Comparison of ENCODE assay signal across 16 cellular contexts in the genomic region with DNA sequence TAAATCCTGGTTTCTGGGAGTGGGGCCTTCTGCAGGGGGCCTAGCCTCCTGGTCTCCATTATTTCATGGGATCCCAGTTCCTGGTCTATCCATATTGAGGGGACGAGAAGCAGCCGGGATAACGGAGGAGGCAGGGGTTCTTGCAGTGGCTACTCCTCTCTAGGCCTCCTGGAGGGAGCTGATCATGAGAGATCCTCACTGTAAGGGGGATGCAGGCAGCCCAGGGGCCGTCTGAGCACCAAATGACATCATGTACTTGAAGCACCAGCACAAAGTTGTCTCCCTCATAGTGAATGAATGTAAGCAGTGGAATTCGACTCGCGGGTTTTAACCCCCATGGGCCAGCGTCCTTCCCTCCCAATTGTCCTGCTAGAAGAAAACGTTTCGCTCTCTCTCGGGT. TPM values are rescaled to one million over a fixed set of nuclear protein-coding genes. Genes with fewer than 3 reads are reported as not detected.
DNase-seq lines count a peak whose midpoint lies in the region; ATAC-seq and TF ChIP-seq lines count a peak whose summit lies in the region.
"Had no signal": no experiment of that assay in that cellular context is flagged by ENCODE, and none has a peak within 500 bp of the region (broad histone marks: within the 10 kb centered on the region; RNA-seq: fewer than 3 reads in every experiment).

No MANE protein-coding gene starts in this region.

- H3K4me3 ChIP-seq in breast epithelium (no peak overlapping the region), iPS-18a (ENCODE audit: low read length) (peak overlapping the region; percentile 70), vagina (no peak overlapping the region)

- H3K9ac ChIP-seq in iPS-18a (ENCODE audit: low read length), result no peak overlapping the region

- H3K27me3 Mint-ChIP-seq in MCF 10A (ENCODE audit: insufficient read depth, unreplicated experiment), result peaks cover 72% of the 10 kb centered on the region
- peaks cover 33% of the 10 kb centered on the region for H3K27me3 Mint-ChIP-seq in activated B cell treated with CpG ODN at 0.5 μM for 24 hours

- H3K27ac ChIP-seq in breast epithelium, result no peak overlapping the region
- H3K27ac ChIP-seq in iPS-18a (ENCODE audit: low read length), result no peak overlapping the region
- no peak overlapping the region for H3K27ac ChIP-seq in vagina
- H3K27ac ChIP-seq: epithelial cell of prostate, tibial artery had no signal

- H3K9me3 ChIP-seq in breast epithelium, result no peaks in the 10 kb centered on the region
- H3K9me3 ChIP-seq in iPS-18a (ENCODE audit: control insufficient read depth, low read depth, low read length), result no peaks in the 10 kb centered on the region
- no peaks in the 10 kb centered on the region for H3K9me3 ChIP-seq in vagina
- H3K9me3 ChIP-seq: tibial artery had no signal

- H3K4me3 Mint-ChIP-seq in MCF 10A (ENCODE audit: unreplicated experiment), result peak overlapping the region; percentile 22
- peak overlapping the region; percentile 41 for H3K4me3 Mint-ChIP-seq in activated B cell treated with CpG ODN at 0.5 μM for 24 hours

- DNase-seq in MCF 10A (ENCODE audit: unreplicated experiment) (no peak), breast epithelium (ENCODE audit: low spot score in 2 of 2) (no peak), activated B cell treated with CpG ODN at 0.5 μM for 24 hours (no peak), retina (peak; percentile 34), NCI-H1694 treated with DMSO at 0.1 percent for 48 hours (lab: John Stamatoyannopoulos, UW) (no peak), vagina (ENCODE audit: extremely low spot score in 2 of 2) (no peak), NCI-H187 (lab: John Stamatoyannopoulos, UW) (no peak)
- DNase-seq: DMS79; NCI-H2081; NCI-H82; right cardiac atrium; stimulated activated CD4-positive, alpha-beta T cell treated with anti-CD3 and anti-CD28 coated beads, Interleukin-2, amount 100 ng/mL, for 48 hours; T-helper 9 cell had no signal

- peaks cover 0 to 23% of the 10 kb centered on the region in 2 donors for H3K27me3 ChIP-seq in breast epithelium
- peaks cover 52% of the 10 kb centered on the region for H3K27me3 ChIP-seq in iPS-18a (ENCODE audit: control insufficient read depth, insufficient read depth, low read length)
- no peaks in the 10 kb centered on the region for H3K27me3 ChIP-seq in vagina

- POLR2A ChIA-PET in MCF 10A (lab: Yijun Ruan, JAX), result no interaction called here
- POLR2A ChIA-PET in activated B cell treated with CpG ODN at 0.5 μM for 24 hours (lab: Charles Lee), result no interaction called here

- ATAC-seq in activated B cell treated with CpG ODN at 0.5 μM for 24 hours (ENCODE audit: low read depth), result no peak
- ATAC-seq: right cardiac atrium had no signal

- intact Hi-C loops in MCF 10A (cut with micrococcal nuclease), result loop anchor here (10.0 kb wide), 1 partner anchor 418 kb away; the partner anchor contains the start of gene RAMP3
- intact Hi-C loops in breast epithelium (cut with DNase I; ENCODE audit: low total_unique reads), result no loop called here
- intact Hi-C loops in activated B cell treated with CpG ODN at 0.5 μM for 24 hours (cut with micrococcal nuclease), result no loop called here
- intact Hi-C loops in vagina (cut with DNase I), result no loop called here

- H3K36me3 Mint-ChIP-seq in MCF 10A (ENCODE audit: insufficient read depth, unreplicated experiment) (peaks cover 6% of the 10 kb centered on the region), activated B cell treated with CpG ODN at 0.5 μM for 24 hours (ENCODE audit: low read depth) (no peaks in the 10 kb centered on the region)

- H3K4me1 ChIP-seq in breast epithelium (peaks cover 0 to 8% of the 10 kb centered on the region in 2 donors), iPS-18a (ENCODE audit: control insufficient read depth, low read depth, low read length) (peaks cover 4% of the 10 kb centered on the region), vagina (peaks cover 19% of the 10 kb centered on the region)

- no TSS peak for BruUV-seq in MCF 10A (replicated peaks; lab: Mats Ljungman, UMichigan)

- CTCF ChIA-PET in MCF 10A (lab: Yijun Ruan, JAX) (no interaction called here), activated B cell treated with CpG ODN at 0.5 μM for 24 hours (lab: Charles Lee) (no interaction called here)

- TF ChIP-seq CTCF in MCF 10A (IDR thresholded peaks at IDR 0.05; ENCODE audit: unreplicated experiment) (no peak), breast epithelium (IDR thresholded peaks at IDR 0.05) (no peak), activated B cell treated with CpG ODN at 0.5 μM for 24 hours (IDR thresholded peaks at IDR 0.05) (no peak), vagina (IDR thresholded peaks at IDR 0.05) (no peak)

- TF ChIP-seq POLR2A in breast epithelium (IDR thresholded peaks at IDR 0.05), result no peak
- TF ChIP-seq POLR2A in vagina (IDR thresholded peaks at IDR 0.05), result no peak

- H3K36me3 ChIP-seq in breast epithelium (no peaks in the 10 kb centered on the region), iPS-18a (ENCODE audit: control insufficient read depth, low read depth, low read length) (no peaks in the 10 kb centered on the region), vagina (no peaks in the 10 kb centered on the region)
- H3K36me3 ChIP-seq: tibial artery had no signal

- H3K9me3 Mint-ChIP-seq in MCF 10A (ENCODE audit: unreplicated experiment) (no peaks in the 10 kb centered on the region), activated B cell treated with CpG ODN at 0.5 μM for 24 hours (no peaks in the 10 kb centered on the region)

- no peaks in the 10 kb centered on the region for H3K4me1 Mint-ChIP-seq in MCF 10A (ENCODE audit: insufficient read depth, unreplicated experiment)
- peaks cover 8% of the 10 kb centered on the region for H3K4me1 Mint-ChIP-seq in activated B cell treated with CpG ODN at 0.5 μM for 24 hours

- H3K27ac Mint-ChIP-seq in MCF 10A (ENCODE audit: low read depth, unreplicated experiment) (no peak overlapping the region), activated B cell treated with CpG ODN at 0.5 μM for 24 hours (no peak overlapping the region)

RNA-seq across cellular contexts. Expression of gene ADCY1, which starts 1.0 kb away (rescaled TPM):
- total RNA-seq in MCF 10A (2022) (0.61 and 0.79 TPM in 2 replicates), breast epithelium (10 to 100 TPM in 1 of 3 donors, 1 to 10 TPM in 2; 1.6 to 14.4 (median 2.5) TPM), activated B cell treated with CpG ODN at 0.5 μM for 24 hours (0.10 TPM in 1 of 2 replicates, not detected in the other), vagina (2.5 TPM)
